24 cellular contexts compared by ENCODE assay signal in genomic region chr11:12655842-12656241, GRCh38.
"Had no signal": no experiment of that assay in that cellular context is flagged by ENCODE, and none has a peak within 500 bp of the region (broad histone marks: within the 10 kb centered on the region; RNA-seq: fewer than 3 reads in every experiment).

No MANE protein-coding gene starts in this region.

- H3K4me1 ChIP-seq: neural progenitor cell, parathyroid adenoma, psoas muscle, right lobe of liver, sigmoid colon, stomach, thyroid gland, tibial nerve, upper lobe of left lung, vagina had no signal

- DNase-seq: occipital lobe; ovary; posterior cingulate gyrus; psoas muscle; right cardiac atrium; right lobe of liver; sigmoid colon; small intestine; stimulated activated CD4-positive, alpha-beta T cell treated with anti-CD3 and anti-CD28 coated beads, Interleukin-15, amount 100 ng/mL, for 24 hours; stimulated activated CD4-positive, alpha-beta T cell treated with anti-CD3 and anti-CD28 coated beads, Interleukin-2, amount 100 ng/mL, for 24 hours; stimulated activated CD4-positive, alpha-beta T cell treated with anti-CD3 and anti-CD28 coated beads, Interleukin-2, amount 100 ng/mL, for 48 hours; stimulated activated CD4-positive, alpha-beta T cell treated with anti-CD3 and anti-CD28 coated beads, Interleukin-4, amount 100 ng/mL, for 24 hours; stimulated activated naive B cell treated with anti-CD40 and anti-IgM and Interleukin-4, amounts not matched to agents 10 μg/mL and 1 μg/mL and 100 μg/mL, for 72 hours; stimulated activated naive CD4-positive, alpha-beta T cell treated with Interleukin-2 at 50 U/mL for 16 hours; stomach; thyroid gland; trophoblast cell; upper lobe of left lung had no signal

- H3K36me3 ChIP-seq: neural progenitor cell, ovary, right lobe of liver, sigmoid colon, stomach, thoracic aorta, thyroid gland, tibial nerve, upper lobe of left lung, vagina had no signal

- H3K27me3 ChIP-seq: neural progenitor cell, ovary, right lobe of liver, sigmoid colon, stomach, thyroid gland, tibial nerve, upper lobe of left lung, vagina had no signal

- ATAC-seq: psoas muscle; right cardiac atrium; right lobe of liver; stimulated activated effector memory CD8-positive, alpha-beta T cell treated with anti-CD3 and anti-CD28 coated beads, Interleukin-12 subunit alpha, Interleukin-12 subunit beta, amount 100 ng/mL, for 72 hours; stimulated activated naive B cell treated with anti-CD40 and anti-IgM and Interleukin-4, amounts not matched to agents 10 μg/mL and 1 μg/mL and 100 μg/mL, for 72 hours had no signal

- H2AFZ ChIP-seq: neural progenitor cell, parathyroid adenoma had no signal

- H3K9me3 ChIP-seq: ovary, thyroid gland had no signal

- H3K4me3 ChIP-seq: neural progenitor cell, ovary, psoas muscle, right lobe of liver, sigmoid colon, stomach, thoracic aorta, thyroid gland, tibial nerve, upper lobe of left lung, vagina had no signal

- H3K4me2 ChIP-seq: neural progenitor cell had no signal

- H3K27ac ChIP-seq: neural progenitor cell, ovary, parathyroid adenoma, psoas muscle, right lobe of liver, sigmoid colon, stomach, thoracic aorta, thyroid gland, tibial nerve, upper lobe of left lung, vagina had no signal

- H3K9ac ChIP-seq: neural progenitor cell, parathyroid adenoma had no signal

- H3K79me2 ChIP-seq: parathyroid adenoma had no signal
